1 cellular context compared by ENCODE assay signal in the genomic region with DNA sequence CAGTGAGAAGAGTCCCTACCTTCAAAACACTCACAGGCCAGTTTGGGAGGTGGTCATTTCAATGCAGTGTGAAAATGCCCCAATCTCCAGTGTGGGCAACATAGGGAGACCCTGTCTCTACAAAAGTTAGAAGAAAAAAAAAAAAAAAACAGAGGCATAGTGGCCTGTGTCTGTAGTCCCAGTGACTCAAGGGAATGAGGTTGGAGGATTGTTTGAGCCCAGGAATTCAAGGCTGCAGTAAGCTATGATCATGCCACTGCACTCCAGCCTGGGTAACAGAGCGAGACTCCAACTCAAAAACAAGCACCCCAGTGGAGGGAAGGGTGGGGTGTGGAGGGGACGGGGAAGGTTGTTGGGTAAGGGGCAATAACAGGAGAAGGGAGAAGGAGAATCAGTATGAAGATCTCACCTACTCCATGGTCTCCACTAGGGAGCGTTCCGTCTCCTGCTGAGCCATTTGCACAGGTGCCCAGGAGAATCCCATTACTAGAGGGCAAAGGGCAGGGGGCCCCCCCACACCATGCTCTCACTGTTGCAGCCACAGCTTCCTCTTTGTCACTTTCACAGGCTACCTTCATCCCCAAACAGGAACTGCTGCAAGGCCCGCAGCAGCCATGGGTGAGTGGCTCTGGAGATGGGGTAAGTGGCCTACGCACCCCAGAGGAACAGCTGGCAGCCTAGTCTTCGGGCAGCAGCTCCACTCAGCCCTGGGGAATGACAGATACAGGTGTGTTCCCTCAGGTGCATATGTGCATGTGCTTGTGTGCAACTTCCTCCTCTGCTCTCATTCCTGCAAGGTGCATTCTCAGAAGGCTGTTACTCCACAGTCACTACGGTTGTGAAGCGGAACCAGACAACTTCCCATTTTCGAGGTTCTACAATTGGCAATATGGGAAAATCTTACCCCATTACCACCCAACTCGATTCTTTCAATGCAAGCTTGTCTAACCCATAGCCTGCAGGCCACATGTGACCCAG.
TF ChIP-seq lines count a peak whose summit lies in the region.

No MANE protein-coding gene starts in this region.

TF ChIP-seq in GM12878, 131 proteins besides CTCF, POLR2A, EP300 and RAD21 (continued from another document and continues in another):
- TF ChIP-seq ZNF592 (IDR thresholded peaks at IDR 0.05) (no peak), ATF2 (IDR thresholded peaks at IDR 0.05; ENCODE audit: low read length) (peak; percentile 63; the same call in 1 of the 2 replicates), HDAC6 (IDR thresholded peaks at IDR 0.05; ENCODE audit: unreplicated experiment) (no peak), MEF2B (IDR thresholded peaks at IDR 0.05; ENCODE audit: partially characterized antibody, poor library complexity, severe bottlenecking) (peak; percentile 75), MXI1 (IDR thresholded peaks at IDR 0.05; ENCODE audit: low read depth, low read length) (no peak; the same call in 1 of the 2 replicates), EGR1 (IDR thresholded peaks at IDR 0.05; ENCODE audit: borderline replicate concordance in 1 of 2, low read depth in 2 of 2, low read length in 2 of 2) (no peak), SMAD1 (IDR thresholded peaks at IDR 0.05; ENCODE audit: low read depth, partially characterized antibody) (no peak), FOS (IDR thresholded peaks at IDR 0.05; ENCODE audit: borderline replicate concordance, extremely low read depth, insufficient read length) (no peak), NR2C2 (IDR thresholded peaks at IDR 0.05; ENCODE audit: borderline replicate concordance, control insufficient read depth, insufficient read length, low read depth) (no peak), BCL11A (IDR thresholded peaks at IDR 0.05; ENCODE audit: low read depth, low read length) (peak; percentile 91), ETV6 (conservative IDR thresholded peaks at IDR 0.05 in 1 of 2, IDR thresholded peaks at IDR 0.05 in 1 of 2; ENCODE audit: borderline replicate concordance in 1 of 2, low read depth in 1 of 2) (peak in 1 of 2 experiments; percentile 95; a peak in 2 of 4 replicates), WRNIP1 (IDR thresholded peaks at IDR 0.05; ENCODE audit: borderline replicate concordance, low read depth, low read length) (no peak), POLR2AphosphoS5 (IDR thresholded peaks at IDR 0.05; ENCODE audit: low read length) (no peak), ZSCAN29 (IDR thresholded peaks at IDR 0.05) (0 out of 2 replicates have a peak, but pooled peaks have one; percentile 37), CEBPB (IDR thresholded peaks at IDR 0.05; ENCODE audit: borderline replicate concordance in 1 of 2, low read depth in 2 of 2, low read length in 2 of 2) (no peak), CREB1 (IDR thresholded peaks at IDR 0.05; ENCODE audit: low read depth) (0 out of 2 replicates have a peak, but pooled peaks have one; percentile 43), CEBPZ (IDR thresholded peaks at IDR 0.05; ENCODE audit: low read depth, low read length) (no peak), MTA3 (IDR thresholded peaks at IDR 0.05; ENCODE audit: borderline replicate concordance, low read length) (peak; percentile 86; the same call in 1 of the 2 replicates), STAT3 (IDR thresholded peaks at IDR 0.05; ENCODE audit: low read depth, low read length) (no peak), TARDBP (IDR thresholded peaks at IDR 0.05; ENCODE audit: borderline replicate concordance) (peak; percentile 52; the same call in 1 of the 2 replicates), EZH2 (IDR thresholded peaks at IDR 0.05; ENCODE audit: borderline replicate concordance, control insufficient read depth, low read depth, low read length) (no peak), SIN3A (IDR thresholded peaks at IDR 0.05; ENCODE audit: low read depth, low read length) (peak; percentile 25; the same call in 1 of the 2 replicates), POLR2AphosphoS2 (IDR thresholded peaks at IDR 0.05; ENCODE audit: low read depth, low read length) (no peak), FOXM1 (IDR thresholded peaks at IDR 0.05; ENCODE audit: low read depth, low read length) (peak; percentile 65; the same call in 1 of the 2 replicates), HCFC1 (IDR thresholded peaks at IDR 0.05; ENCODE audit: low read length) (no peak), ZNF384 (IDR thresholded peaks at IDR 0.05; ENCODE audit: borderline replicate concordance, low read depth, low read length) (no peak), MEF2A (IDR thresholded peaks at IDR 0.05; ENCODE audit: insufficient read depth, low read depth, low read length) (0 out of 2 replicates have a peak, but pooled peaks have one; percentile 45), ZNF217 (IDR thresholded peaks at IDR 0.05) (peak; percentile 97), BMI1 (IDR thresholded peaks at IDR 0.05; ENCODE audit: borderline replicate concordance) (no peak; the same call in 1 of the 2 replicates), NRF1 (conservative IDR thresholded peaks at IDR 0.05; ENCODE audit: low read depth, low read length) (no peak), TBL1XR1 (IDR thresholded peaks at IDR 0.05; ENCODE audit: low read depth, low read length) (peak; percentile 95), ZZZ3 (IDR thresholded peaks at IDR 0.05; ENCODE audit: control insufficient read depth, insufficient read length, low read depth) (no peak), RUNX3 (IDR thresholded peaks at IDR 0.05; ENCODE audit: low read length) (peak; percentile 92), SUZ12 (IDR thresholded peaks at IDR 0.05; ENCODE audit: unreplicated experiment) (no peak), TCF12 (IDR thresholded peaks at IDR 0.05; ENCODE audit: low read depth, low read length) (peak; percentile 97), SKIL (IDR thresholded peaks at IDR 0.05; ENCODE audit: low read depth, poor library complexity, severe bottlenecking) (peak; percentile 56), SMC3 (IDR thresholded peaks at IDR 0.05; ENCODE audit: borderline replicate concordance, low read length) (peak; percentile 36; the same call in 1 of the 2 replicates), MTA2 (IDR thresholded peaks at IDR 0.05; ENCODE audit: low read depth) (peak; percentile 90), SP1 (IDR thresholded peaks at IDR 0.05; ENCODE audit: low read depth, low read length) (peak; percentile 66), FOXK2 (IDR thresholded peaks at IDR 0.05) (no peak), ZNF207 (IDR thresholded peaks at IDR 0.05; ENCODE audit: borderline replicate concordance) (peak; percentile 71; the same call in 1 of the 2 replicates)
- TF ChIP-seq, protein P1, sequence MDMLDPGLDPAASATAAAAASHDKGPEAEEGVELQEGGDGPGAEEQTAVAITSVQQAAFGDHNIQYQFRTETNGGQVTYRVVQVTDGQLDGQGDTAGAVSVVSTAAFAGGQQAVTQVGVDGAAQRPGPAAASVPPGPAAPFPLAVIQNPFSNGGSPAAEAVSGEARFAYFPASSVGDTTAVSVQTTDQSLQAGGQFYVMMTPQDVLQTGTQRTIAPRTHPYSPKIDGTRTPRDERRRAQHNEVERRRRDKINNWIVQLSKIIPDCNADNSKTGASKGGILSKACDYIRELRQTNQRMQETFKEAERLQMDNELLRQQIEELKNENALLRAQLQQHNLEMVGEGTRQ (IDR thresholded peaks at IDR 0.05; ENCODE audit: borderline replicate concordance, low read depth, low read length): no peak
- TF ChIP-seq, protein P2, sequence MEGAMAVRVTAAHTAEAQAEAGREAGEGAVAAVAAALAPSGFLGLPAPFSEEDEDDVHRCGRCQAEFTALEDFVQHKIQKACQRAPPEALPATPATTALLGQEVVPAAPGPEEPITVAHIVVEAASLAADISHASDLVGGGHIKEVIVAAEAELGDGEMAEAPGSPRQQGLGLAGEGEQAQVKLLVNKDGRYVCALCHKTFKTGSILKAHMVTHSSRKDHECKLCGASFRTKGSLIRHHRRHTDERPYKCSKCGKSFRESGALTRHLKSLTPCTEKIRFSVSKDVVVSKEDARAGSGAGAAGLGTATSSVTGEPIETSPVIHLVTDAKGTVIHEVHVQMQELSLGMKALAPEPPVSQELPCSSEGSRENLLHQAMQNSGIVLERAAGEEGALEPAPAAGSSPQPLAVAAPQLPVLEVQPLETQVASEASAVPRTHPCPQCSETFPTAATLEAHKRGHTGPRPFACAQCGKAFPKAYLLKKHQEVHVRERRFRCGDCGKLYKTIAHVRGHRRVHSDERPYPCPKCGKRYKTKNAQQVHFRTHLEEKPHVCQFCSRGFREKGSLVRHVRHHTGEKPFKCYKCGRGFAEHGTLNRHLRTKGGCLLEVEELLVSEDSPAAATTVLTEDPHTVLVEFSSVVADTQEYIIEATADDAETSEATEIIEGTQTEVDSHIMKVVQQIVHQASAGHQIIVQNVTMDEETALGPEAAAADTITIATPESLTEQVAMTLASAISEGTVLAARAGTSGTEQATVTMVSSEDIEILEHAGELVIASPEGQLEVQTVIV (IDR thresholded peaks at IDR 0.05; ENCODE audit: borderline replicate concordance, partially characterized antibody): no peak
